In genomic region chr19:41589371-41589770, GRCh38 we compare ENCODE assay signal across 36 cellular contexts. TPM values are rescaled to one million over a fixed set of nuclear protein-coding genes. Genes with fewer than 3 reads are reported as not detected.
"Had no signal": no experiment of that assay in that cellular context is flagged by ENCODE, and none has a peak within 500 bp of the region (broad histone marks: within the 10 kb centered on the region; RNA-seq: fewer than 3 reads in every experiment).

No MANE protein-coding gene starts in this region.

- H3K9me3 Mint-ChIP-seq: activated B cell treated with CpG ODN at 0.5 μM for 24 hours; activated CD4-positive, alpha-beta memory T cell treated with anti-CD3 and anti-CD28 coated beads for 36 hours; activated CD4-positive, alpha-beta T cell treated with anti-CD3 and anti-CD28 coated beads, Interleukin-2, amount 10 ng/mL, durations not matched to agents 24 days and 14 days; activated CD8-positive, alpha-beta T cell treated with anti-CD3 and anti-CD28 coated beads for 36 hours; activated naive CD4-positive, alpha-beta T cell treated with anti-CD3 and anti-CD28 coated beads for 36 hours; activated naive CD8-positive, alpha-beta T cell treated with anti-CD3 and anti-CD28 coated beads, Interleukin-2, amount 10 ng/mL, durations not matched to agents 7 days and 5 days; activated naive CD8-positive, alpha-beta T cell treated with anti-CD3 and anti-CD28 coated beads, Interleukin-2, amount 50 U/mL, for 24 hours; activated T-cell treated with anti-CD3 and anti-CD28 coated beads, Interleukin-2, amount 50 U/mL, for 4 hours; activated T-cell treated with anti-CD3 and anti-CD28 coated beads, Interleukin-2, amount 50 U/mL, for 72 hours; activated T-helper 1 cell treated with anti-CD3 and anti-CD28 coated beads, Interleukin-12 subunit alpha, Interleukin-12 subunit beta, Interleukin-2, Interleukin-4 antibody, amounts not matched to agents 30 ng/mL and 10 ng/mL and 1 ng/mL, durations not matched to agents 14 hours and 24 hours and 36 hours; activated T-helper 2 cell treated with anti-CD3 and anti-CD28 coated beads, Interferon-gamma antibody, Interleukin-2, Interleukin-4, amounts not matched to agents 10 μg/mL and 5 μg/mL and 100 μg/mL, durations not matched to agents 14 hours and 24 hours and 36 hours; central memory CD8-positive, alpha-beta T cell; T-helper 1 cell treated with Interleukin-12 subunit alpha and Interleukin-12 subunit beta and Interleukin-4 antibody, amounts not matched to agents 30 μg/mL and 1 μg/mL, for 36 hours; T-helper 2 cell treated with Interferon-gamma antibody and Interleukin-4, amounts not matched to agents 5 μg/mL and 100 μg/mL, for 36 hours had no signal

- H3K36me3 Mint-ChIP-seq: activated naive CD8-positive, alpha-beta T cell; brain had no signal

- H3K36me3 ChIP-seq: ascending aorta had no signal

- ATAC-seq: activated CD8-positive, alpha-beta T cell treated with anti-CD3 and anti-CD28 coated beads for 36 hours; activated naive CD8-positive, alpha-beta T cell treated with anti-CD3 and anti-CD28 coated beads, Interleukin-2, amount 50 U/mL, for 24 hours; activated T-cell treated with anti-CD3 and anti-CD28 coated beads, Interleukin-2, amount 50 U/mL, for 4 hours; activated T-cell treated with anti-CD3 and anti-CD28 coated beads, Interleukin-2, amount 50 U/mL, for 72 hours had no signal

- H3K27me3 ChIP-seq: ascending aorta had no signal

- H3K4me1 ChIP-seq: ascending aorta had no signal

- H3K4me3 Mint-ChIP-seq: activated B cell treated with CpG ODN at 0.5 μM for 24 hours; activated CD4-positive, alpha-beta memory T cell treated with anti-CD3 and anti-CD28 coated beads for 36 hours; activated CD4-positive, alpha-beta T cell treated with anti-CD3 and anti-CD28 coated beads, Interleukin-2, amount 10 ng/mL, durations not matched to agents 24 days and 14 days; activated CD8-positive, alpha-beta T cell treated with anti-CD3 and anti-CD28 coated beads for 36 hours; activated naive CD4-positive, alpha-beta T cell treated with anti-CD3 and anti-CD28 coated beads for 36 hours; activated naive CD8-positive, alpha-beta T cell; activated naive CD8-positive, alpha-beta T cell treated with anti-CD3 and anti-CD28 coated beads, Interleukin-2, amount 10 ng/mL, durations not matched to agents 7 days and 5 days; activated naive CD8-positive, alpha-beta T cell treated with anti-CD3 and anti-CD28 coated beads, Interleukin-2, amount 50 U/mL, for 24 hours; activated T-cell treated with anti-CD3 and anti-CD28 coated beads, Interleukin-2, amount 50 U/mL, for 4 hours; activated T-cell treated with anti-CD3 and anti-CD28 coated beads, Interleukin-2, amount 50 U/mL, for 72 hours; activated T-helper 1 cell treated with anti-CD3 and anti-CD28 coated beads, Interleukin-12 subunit alpha, Interleukin-12 subunit beta, Interleukin-2, Interleukin-4 antibody, amounts not matched to agents 30 ng/mL and 10 ng/mL and 1 ng/mL, durations not matched to agents 14 hours and 24 hours and 36 hours; brain; central memory CD8-positive, alpha-beta T cell; T-helper 1 cell treated with Interleukin-12 subunit alpha and Interleukin-12 subunit beta and Interleukin-4 antibody, amounts not matched to agents 30 μg/mL and 1 μg/mL, for 36 hours; T-helper 2 cell treated with Interferon-gamma antibody and Interleukin-4, amounts not matched to agents 5 μg/mL and 100 μg/mL, for 36 hours had no signal

- H3K4me1 Mint-ChIP-seq: activated B cell treated with CpG ODN at 0.5 μM for 24 hours; activated naive CD8-positive, alpha-beta T cell treated with anti-CD3 and anti-CD28 coated beads, Interleukin-2, amount 50 U/mL, for 24 hours; brain had no signal

- H3K27ac Mint-ChIP-seq: activated B cell treated with CpG ODN at 0.5 μM for 24 hours; activated CD4-positive, alpha-beta memory T cell treated with anti-CD3 and anti-CD28 coated beads for 36 hours; activated CD4-positive, alpha-beta T cell treated with anti-CD3 and anti-CD28 coated beads, Interleukin-2, amount 10 ng/mL, durations not matched to agents 24 days and 14 days; activated CD8-positive, alpha-beta T cell treated with anti-CD3 and anti-CD28 coated beads for 36 hours; activated naive CD4-positive, alpha-beta T cell treated with anti-CD3 and anti-CD28 coated beads for 36 hours; activated naive CD8-positive, alpha-beta T cell; activated naive CD8-positive, alpha-beta T cell treated with anti-CD3 and anti-CD28 coated beads, Interleukin-2, amount 10 ng/mL, durations not matched to agents 7 days and 5 days; activated naive CD8-positive, alpha-beta T cell treated with anti-CD3 and anti-CD28 coated beads, Interleukin-2, amount 50 U/mL, for 24 hours; activated T-cell treated with anti-CD3 and anti-CD28 coated beads, Interleukin-2, amount 50 U/mL, for 72 hours; activated T-helper 1 cell treated with anti-CD3 and anti-CD28 coated beads, Interleukin-12 subunit alpha, Interleukin-12 subunit beta, Interleukin-2, Interleukin-4 antibody, amounts not matched to agents 30 ng/mL and 10 ng/mL and 1 ng/mL, durations not matched to agents 14 hours and 24 hours and 36 hours; activated T-helper 2 cell treated with anti-CD3 and anti-CD28 coated beads, Interferon-gamma antibody, Interleukin-2, Interleukin-4, amounts not matched to agents 10 μg/mL and 5 μg/mL and 100 μg/mL, durations not matched to agents 14 hours and 24 hours and 36 hours; brain; T-helper 1 cell treated with Interleukin-12 subunit alpha and Interleukin-12 subunit beta and Interleukin-4 antibody, amounts not matched to agents 30 μg/mL and 1 μg/mL, for 36 hours; T-helper 2 cell treated with Interferon-gamma antibody and Interleukin-4, amounts not matched to agents 5 μg/mL and 100 μg/mL, for 36 hours had no signal

- FAIRE-seq: TTC549 had no signal

- DNase-seq: activated B cell treated with CpG ODN at 0.5 μM for 24 hours; activated CD4-positive, alpha-beta memory T cell treated with anti-CD3 and anti-CD28 coated beads for 36 hours; activated CD4-positive, alpha-beta T cell treated with anti-CD3 and anti-CD28 coated beads for 4 hours; activated CD4-positive, alpha-beta T cell treated with anti-CD3 and anti-CD28 coated beads, Interleukin-2, amount 10 ng/mL, durations not matched to agents 24 days and 14 days; activated CD4-positive, alpha-beta T cell treated with anti-CD3 and anti-CD28 coated beads, Interleukin-2, amount 50 U/mL, for 1 hour; activated CD4-positive, alpha-beta T cell treated with anti-CD3 and anti-CD28 coated beads, Interleukin-2, amount 50 U/mL, for 4 hours; activated CD4-positive, CD25-positive, alpha-beta regulatory T cell treated with anti-CD3 and anti-CD28 coated beads, Interleukin-2, amount 50 U/mL, for 72 hours; activated CD8-positive, alpha-beta T cell treated with anti-CD3 and anti-CD28 coated beads for 36 hours; activated effector memory CD4-positive, alpha-beta T cell treated with Interleukin-2 at 50 U/mL for 16 hours; activated gamma-delta T cell; activated naive CD4-positive, alpha-beta T cell treated with anti-CD3 and anti-CD28 coated beads for 36 hours; activated naive CD4-positive, alpha-beta T cell treated with anti-CD3 and anti-CD28 coated beads, Interleukin-2, amount 50 U/mL, for 16 hours; activated naive CD8-positive, alpha-beta T cell treated with anti-CD3 and anti-CD28 coated beads, Interleukin-2, amount 10 ng/mL, durations not matched to agents 7 days and 5 days; activated naive CD8-positive, alpha-beta T cell treated with anti-CD3 and anti-CD28 coated beads, Interleukin-2, amount 50 U/mL, for 24 hours; activated T-cell treated with anti-CD3 and anti-CD28 coated beads for 4 hours; activated T-cell treated with anti-CD3 and anti-CD28 coated beads, Interleukin-2, amount 50 U/mL, for 1 hour; activated T-cell treated with anti-CD3 and anti-CD28 coated beads, Interleukin-2, amount 50 U/mL, for 4 hours; activated T-cell treated with anti-CD3 and anti-CD28 coated beads, Interleukin-2, amount 50 U/mL, for 72 hours; amygdala; anterior cingulate cortex; cerebellar nuclear complex; T-helper 1 cell; T-helper 2 cell; T-helper 9 cell had no signal

- H3K27ac ChIP-seq: ascending aorta, VCaP had no signal

- H3K27me3 Mint-ChIP-seq: activated naive CD8-positive, alpha-beta T cell had no signal

- H3K4me3 ChIP-seq: ascending aorta had no signal

RNA-seq across cellular contexts. Expression of gene CEACAM21, which starts 13.4 kb away (rescaled TPM):
- total RNA-seq: ascending aorta, chondrocyte had no signal

RNA-seq across cellular contexts. Expression of gene CEACAM4, which starts 37.5 kb away (rescaled TPM):
- total RNA-seq: activated B cell treated with CpG ODN at 0.5 μM for 24 hours; activated CD4-positive, alpha-beta memory T cell treated with anti-CD3 and anti-CD28 coated beads for 36 hours; activated CD4-positive, alpha-beta T cell treated with anti-CD3 and anti-CD28 coated beads, Interleukin-2, amount 10 ng/mL, durations not matched to agents 24 days and 14 days; activated CD8-positive, alpha-beta memory T cell treated with anti-CD3 and anti-CD28 coated beads for 36 hours; activated CD8-positive, alpha-beta T cell treated with anti-CD3 and anti-CD28 coated beads for 36 hours; activated naive CD4-positive, alpha-beta T cell treated with anti-CD3 and anti-CD28 coated beads for 36 hours; activated naive CD8-positive, alpha-beta T cell treated with anti-CD3 and anti-CD28 coated beads, Interleukin-2, amount 10 ng/mL, durations not matched to agents 7 days and 5 days; activated T-cell treated with anti-CD3 and anti-CD28 coated beads, Interleukin-2, amount 50 U/mL, for 4 hours; activated T-cell treated with anti-CD3 and anti-CD28 coated beads, Interleukin-2, amount 50 U/mL, for 72 hours; activated T-helper 1 cell treated with anti-CD3 and anti-CD28 coated beads, Interleukin-12 subunit alpha, Interleukin-12 subunit beta, Interleukin-2, Interleukin-4 antibody, amounts not matched to agents 30 ng/mL and 10 ng/mL and 1 ng/mL, durations not matched to agents 14 hours and 24 hours and 36 hours; activated T-helper 2 cell treated with anti-CD3 and anti-CD28 coated beads, Interferon-gamma antibody, Interleukin-2, Interleukin-4, amounts not matched to agents 10 μg/mL and 5 μg/mL and 100 μg/mL, durations not matched to agents 14 hours and 24 hours and 36 hours; ascending aorta; chondrocyte had no signal
